In genomic region chr1:183417691-183418491, GRCh38 we compare ENCODE assay signal across 2 cellular contexts.
TF ChIP-seq lines count a peak whose summit lies in the region.

Gene NMNAT2 (minus strand): TSS chr1:183418380. CDS start chr1:183418267, 113 bp downstream.

TF ChIP-seq in liver, 16 proteins besides CTCF, POLR2A, EP300 and RAD21 (continued from another document):
- TF ChIP-seq REST (IDR thresholded peaks at IDR 0.05) (no peak), HNF4G (IDR thresholded peaks at IDR 0.05) (no peak)

TF ChIP-seq in HepG2, 621 proteins besides CTCF, POLR2A, EP300 and RAD21:
- TF ChIP-seq FOXP4 (CRISPR knock-in tag; IDR thresholded peaks at IDR 0.05) = no peak
TF ChIP-seq in HepG2: peak in this region for 0.
